ENCODE assay signal across 8 cellular contexts in the genomic region with DNA sequence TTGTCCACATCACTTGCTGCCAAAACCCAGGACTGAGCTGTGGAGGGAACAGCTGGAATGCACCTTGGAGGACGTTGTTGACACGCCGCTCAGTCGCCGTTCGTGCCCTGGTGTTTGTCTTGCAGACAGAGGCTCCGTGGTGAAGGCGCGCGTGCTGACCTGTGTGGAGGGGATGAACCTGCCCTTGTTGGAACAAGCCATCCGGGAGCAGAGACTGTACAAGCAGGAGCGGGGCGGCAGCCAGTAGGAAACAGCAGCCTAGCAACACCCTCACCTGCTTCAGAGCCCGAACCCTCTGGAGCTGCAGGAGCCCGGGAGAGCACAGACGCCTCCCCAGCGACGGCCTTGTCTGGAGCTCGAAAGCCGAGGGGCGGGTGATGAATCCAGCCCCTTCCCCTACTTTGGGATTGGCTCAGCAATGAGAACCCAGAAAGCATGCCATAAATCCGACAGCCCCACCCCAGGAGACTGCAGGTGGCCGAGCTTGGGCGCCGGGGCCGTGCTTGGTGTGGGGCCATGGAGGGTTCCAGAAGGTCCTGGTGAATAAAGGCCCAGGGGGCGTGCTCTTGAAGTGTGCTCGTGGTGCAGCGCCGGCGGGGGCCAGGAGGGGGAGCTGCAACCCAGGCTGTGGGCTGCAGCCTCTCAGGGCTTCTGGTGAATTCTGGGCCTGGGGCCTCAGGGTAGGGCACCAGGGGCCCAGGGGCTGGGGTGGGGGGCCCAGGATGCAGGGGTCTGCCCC. TPM values are rescaled to one million over a fixed set of nuclear protein-coding genes. Genes with fewer than 3 reads are reported as not detected.
A peak's percentile ranks its signal among the peaks of the same experiment; 100 is the strongest.
DNase-seq lines count a peak whose midpoint lies in the region; ATAC-seq, FAIRE-seq and TF ChIP-seq lines count a peak whose summit lies in the region.

No MANE protein-coding gene starts in this region.

- no peak for FAIRE-seq in keratinocyte (lab: Jason Lieb, UNC)

- H3K4me2 ChIP-seq in BLaER1 (peak overlapping the region; percentile 7; the same call in 1 of the 2 replicates), keratinocyte (ENCODE audit: control insufficient read depth, extremely low read depth, insufficient read depth, low read depth, low read length) (peak overlapping the region; percentile 16)

- TF ChIP-seq CTCF in HFF-Myc (IDR thresholded peaks at IDR 0.05; ENCODE audit: low read depth, low read length, missing control alignments) (peak; percentile 86), astrocyte of the cerebellum (IDR thresholded peaks at IDR 0.05; ENCODE audit: low read depth, low read length, missing control alignments) (peak; percentile 73), keratinocyte (optimal IDR thresholded peaks at IDR 0.05 in 1 of 3, IDR thresholded peaks at IDR 0.05 in 1 of 3, conservative IDR thresholded peaks at IDR 0.05 in 1 of 3; ENCODE audit: extremely low read depth in 1 of 3, insufficient read depth in 2 of 3, low read length in 3 of 3) (peak; percentile 67 to 95 (median 83))

- H3K9me3 ChIP-seq in BLaER1 (no peaks in the 10 kb centered on the region), keratinocyte (ENCODE audit: control insufficient read depth, low read depth, low read length) (no peaks in the 10 kb centered on the region)

- H2AFZ ChIP-seq in keratinocyte (ENCODE audit: control insufficient read depth, low read length), result peak overlapping the region; percentile 26

- H3K9me1 ChIP-seq in keratinocyte (ENCODE audit: control insufficient read depth, extremely low read depth, insufficient read depth, low read length), result peaks cover 2% of the 10 kb centered on the region

- H3K36me3 ChIP-seq in BLaER1, result peaks cover 49% of the 10 kb centered on the region
- peaks cover 0 to 3% of the 10 kb centered on the region in 2 experiments for H3K36me3 ChIP-seq in keratinocyte (ENCODE audit: control insufficient read depth in 2 of 2, extremely low read depth in 1 of 2, insufficient read depth in 2 of 2, low read length in 2 of 2)

- H3K4me3 ChIP-seq in BLaER1 (no peak overlapping the region), HFF-Myc (replicated peaks; ENCODE audit: low read depth, low read length) (no peak overlapping the region), astrocyte of the cerebellum (ENCODE audit: low read depth, low read length) (no peak overlapping the region), keratinocyte (ENCODE audit: control insufficient read depth in 2 of 3, extremely low read depth in 1 of 3, insufficient read depth in 2 of 3, low read depth in 1 of 3, low read length in 3 of 3) (no peak overlapping the region)

- ATAC-seq in GM18498 (IDR thresholded peaks at IDR 0.05; ENCODE audit: unreplicated experiment), result no peak

- H4K20me1 ChIP-seq in BLaER1, result no peaks in the 10 kb centered on the region
- H4K20me1 ChIP-seq in keratinocyte (ENCODE audit: control insufficient read depth, extremely low read depth, insufficient read depth, low read length), result no peaks in the 10 kb centered on the region

- peaks cover 45% of the 10 kb centered on the region for H3K4me1 ChIP-seq in BLaER1
- H3K4me1 ChIP-seq in keratinocyte (ENCODE audit: control insufficient read depth, extremely low read depth, insufficient read depth, low read length), result peaks cover 18% of the 10 kb centered on the region

- peak overlapping the region; percentile 54 for H3K27ac ChIP-seq in BLaER1
- no peak overlapping the region for H3K27ac ChIP-seq in keratinocyte (ENCODE audit: control insufficient read depth, insufficient read depth, low read length)

- H3K9ac ChIP-seq in BLaER1 (no peak overlapping the region), keratinocyte (ENCODE audit: control insufficient read depth, extremely low read depth, insufficient read depth, low read length) (no peak overlapping the region)

- in situ Hi-C loops in astrocyte of the cerebellum (cut with HindIII; ENCODE audit: low sequenced_read_pairs), result no loop called here

- no peaks in the 10 kb centered on the region for H3K79me2 ChIP-seq in keratinocyte (ENCODE audit: control insufficient read depth, insufficient read depth, low read length)

- DNase-seq in HFF-Myc (ENCODE audit: extremely low read depth, low read depth), result no peak
- peak in 4 of 5 donors; percentile 44 to 56 (median 50) for DNase-seq in T-helper 1 cell
- no peak for DNase-seq in astrocyte of the cerebellum (ENCODE audit: low read depth)
- no peak for DNase-seq in keratinocyte (ENCODE audit: low read depth, low spot score)
- peak; percentile 39 to 66 (median 55) for DNase-seq in stimulated activated CD4-positive, alpha-beta T cell treated with anti-CD3 and anti-CD28 coated beads, TNF-alpha, amount 100 ng/mL, for 48 hours (ENCODE audit: low read depth in 3 of 3)
- DNase-seq in NCI-H2171 (lab: John Stamatoyannopoulos, UW), result no peak

- H3K27me3 ChIP-seq in BLaER1 (no peaks in the 10 kb centered on the region), keratinocyte (ENCODE audit: control insufficient read depth, extremely low read depth, insufficient read depth, low read length) (no peaks in the 10 kb centered on the region)

- dilution Hi-C loops in keratinocyte (cut with MboI; ENCODE audit: extremely low pct_ligation_motif_present, low sequenced_read_pairs), result no loop called here

RNA-seq across cellular contexts. Expression of a gene that starts 0.5 kb away (rescaled TPM):
- polyA plus RNA-seq in keratinocyte, result 1.8 to 3.6 TPM (median 2.0 TPM) in 3 replicates
- polyA plus RNA-seq in keratinocyte (2011; ENCODE audit: low read depth), result 0.84 TPM
- 0.34 and 0.45 TPM in 2 replicates for polyA plus RNA-seq in keratinocyte (2011; cell fraction: cytosol; rRNA removed)
- 11.7 and 17.1 TPM in 2 replicates for polyA plus RNA-seq in keratinocyte (2011; cell fraction: nucleus; rRNA removed)
- 1.6 and 3.7 TPM in 2 replicates for polyA plus RNA-seq in keratinocyte (2012; ENCODE audit: low replicate concordance)
- polyA minus RNA-seq in keratinocyte, result 1.5 to 2.7 TPM (median 2.0 TPM) in 3 replicates
- not detected for polyA minus RNA-seq in keratinocyte (2011; cell fraction: cytosol; rRNA and poly(A)+ RNA removed)
- 0.39 and 0.63 TPM in 2 replicates for polyA minus RNA-seq in keratinocyte (2011; cell fraction: nucleus; rRNA and poly(A)+ RNA removed)

RNA-seq across cellular contexts. Expression of a gene that starts 21.1 kb away (rescaled TPM):
- 11.7 to 22.3 TPM (median 15.6 TPM) in 3 replicates for polyA plus RNA-seq in keratinocyte
- polyA plus RNA-seq in keratinocyte (2011; ENCODE audit: low read depth), result 15.6 TPM
- polyA plus RNA-seq in keratinocyte (2011; cell fraction: cytosol; rRNA removed), result 9.3 and 16.9 TPM in 2 replicates
- polyA plus RNA-seq in keratinocyte (2011; cell fraction: nucleus; rRNA removed), result 9.7 and 11.6 TPM in 2 replicates
- 16.7 and 17.1 TPM in 2 replicates for polyA plus RNA-seq in keratinocyte (2012; ENCODE audit: low replicate concordance)
- 11.0 to 18.5 TPM (median 11.6 TPM) in 3 replicates for polyA minus RNA-seq in keratinocyte
- polyA minus RNA-seq in keratinocyte (2011; cell fraction: cytosol; rRNA and poly(A)+ RNA removed), result 19.6 TPM
- polyA minus RNA-seq in keratinocyte (2011; cell fraction: nucleus; rRNA and poly(A)+ RNA removed), result 1.2 and 2.1 TPM in 2 replicates

RNA-seq across cellular contexts. Expression of a gene that starts 21.2 kb away (rescaled TPM):
- 29.7 to 42.8 TPM (median 31.8 TPM) in 3 replicates for polyA plus RNA-seq in keratinocyte
- polyA plus RNA-seq in keratinocyte (2011; ENCODE audit: low read depth), result 98.6 TPM
- polyA plus RNA-seq in keratinocyte (2011; cell fraction: cytosol; rRNA removed), result 22.9 and 34.2 TPM in 2 replicates
- 43.9 and 45.2 TPM in 2 replicates for polyA plus RNA-seq in keratinocyte (2011; cell fraction: nucleus; rRNA removed)
- polyA plus RNA-seq in keratinocyte (2012; ENCODE audit: low replicate concordance), result 17.8 and 61.6 TPM in 2 replicates
- 81.0 to 195 TPM (median 112 TPM) in 3 replicates for polyA minus RNA-seq in keratinocyte
- polyA minus RNA-seq in keratinocyte (2011; cell fraction: cytosol; rRNA and poly(A)+ RNA removed), result 98.0 TPM
- polyA minus RNA-seq in keratinocyte (2011; cell fraction: nucleus; rRNA and poly(A)+ RNA removed), result 70.7 and 110 TPM in 2 replicates

RNA-seq across cellular contexts. Expression of a gene that starts 26.9 kb away (rescaled TPM):
- 6.4 to 11.9 TPM (median 7.6 TPM) in 3 replicates for polyA plus RNA-seq in keratinocyte
- 54.1 TPM for polyA plus RNA-seq in keratinocyte (2011; ENCODE audit: low read depth)
- 3.3 and 9.8 TPM in 2 replicates for polyA plus RNA-seq in keratinocyte (2011; cell fraction: cytosol; rRNA removed)
- 36.2 and 42.7 TPM in 2 replicates for polyA plus RNA-seq in keratinocyte (2011; cell fraction: nucleus; rRNA removed)
- polyA plus RNA-seq in keratinocyte (2012; ENCODE audit: low replicate concordance), result 21.2 and 73.9 TPM in 2 replicates
- polyA minus RNA-seq in keratinocyte, result 5.4 to 20.6 TPM (median 11.1 TPM) in 3 replicates
- 19.6 TPM for polyA minus RNA-seq in keratinocyte (2011; cell fraction: cytosol; rRNA and poly(A)+ RNA removed)
- 42.7 and 44.7 TPM in 2 replicates for polyA minus RNA-seq in keratinocyte (2011; cell fraction: nucleus; rRNA and poly(A)+ RNA removed)

RNA-seq across cellular contexts. Expression of a gene that starts 59.3 kb away (rescaled TPM):
- polyA plus RNA-seq in keratinocyte, result 3.0 to 6.2 TPM (median 4.3 TPM) in 3 replicates
- polyA plus RNA-seq in keratinocyte (2011; ENCODE audit: low read depth), result 1.9 TPM
- 0.96 and 2.8 TPM in 2 replicates for polyA plus RNA-seq in keratinocyte (2011; cell fraction: cytosol; rRNA removed)
- polyA plus RNA-seq in keratinocyte (2011; cell fraction: nucleus; rRNA removed), result 14.4 and 18.6 TPM in 2 replicates
- 3.2 and 3.8 TPM in 2 replicates for polyA plus RNA-seq in keratinocyte (2012; ENCODE audit: low replicate concordance)
- polyA minus RNA-seq in keratinocyte, result 5.6 to 8.6 TPM (median 5.7 TPM) in 3 replicates
- polyA minus RNA-seq in keratinocyte (2011; cell fraction: cytosol; rRNA and poly(A)+ RNA removed), result 4.8 TPM
- 7.7 and 8.1 TPM in 2 replicates for polyA minus RNA-seq in keratinocyte (2011; cell fraction: nucleus; rRNA and poly(A)+ RNA removed)

Comparison
In these comparisons a context has a peak if more than half of its experiments do, and no peak if none do; other contexts are left out.
1. DNase-seq: peak in T-helper 1 cell (4 of 5) and stimulated activated CD4-positive, alpha-beta T cell treated with anti-CD3 and anti-CD28 coated beads, TNF-alpha, amount 100 ng/mL, for 48 hours (3 of 3); none in HFF-Myc (single experiment), astrocyte of the cerebellum (single experiment), keratinocyte (single experiment) and NCI-H2171 (single experiment).
2. Peak in every context shown above with its lines, with median percentiles within 50 percentile points of each other: CTCF ChIP-seq.